17 cellular contexts compared by ENCODE assay signal in genomic region chr19:16595097-16595496, GRCh38. TPM values are rescaled to one million over a fixed set of nuclear protein-coding genes. Genes with fewer than 3 reads are reported as not detected.
DNase-seq lines count a peak whose midpoint lies in the region; ATAC-seq and TF ChIP-seq lines count a peak whose summit lies in the region.
"Had no signal": no experiment of that assay in that cellular context is flagged by ENCODE, and none has a peak within 500 bp of the region (broad histone marks: within the 10 kb centered on the region; RNA-seq: fewer than 3 reads in every experiment).

No MANE protein-coding gene starts in this region.

- H3K9me3 Mint-ChIP-seq in CD4-positive, alpha-beta memory T cell, result no peaks in the 10 kb centered on the region
- H3K9me3 Mint-ChIP-seq in GM23338 (no peaks in the 10 kb centered on the region; the same call in 2 of the 3 replicates), activated B cell treated with CpG ODN at 0.5 μM for 24 hours (no peaks in the 10 kb centered on the region)
- H3K9me3 Mint-ChIP-seq: nephron progenitor cell had no signal

- peaks cover 69% of the 10 kb centered on the region for H3K4me1 ChIP-seq in CD4-positive, alpha-beta memory T cell (ENCODE audit: insufficient read depth, low read length)
- peaks cover 7% of the 10 kb centered on the region; the same call in 1 of the 2 replicates for H3K4me1 ChIP-seq in GM23338 (ENCODE audit: insufficient read depth)
- peaks cover 19% of the 10 kb centered on the region for H3K4me1 ChIP-seq in mucosa of descending colon (ENCODE audit: low read depth)

- H3K27me3 ChIP-seq in CD4-positive, alpha-beta memory T cell (ENCODE audit: insufficient read depth, low read length), result no peaks in the 10 kb centered on the region
- H3K27me3 ChIP-seq in GM23338 (ENCODE audit: insufficient read depth), result no peaks in the 10 kb centered on the region
- H3K27me3 ChIP-seq: sigmoid colon had no signal

- POLR2A ChIA-PET in CD4-positive, alpha-beta memory T cell (lab: Charles Lee; ENCODE audit: partially characterized antibody), result no interaction called here
- POLR2A ChIA-PET in activated B cell treated with CpG ODN at 0.5 μM for 24 hours (lab: Charles Lee), result interaction anchor here (0.6 to 5.4 kb wide), 4 partner anchors 8 to 23 kb away, joined by 3 to 59 read pairs (median 8); no protein-coding TSS in a partner anchor

- peak overlapping the region; percentile 31 to 85 (median 80) for H3K4me3 Mint-ChIP-seq in CD4-positive, alpha-beta memory T cell
- H3K4me3 Mint-ChIP-seq in GM23338 (no peak overlapping the region), activated B cell treated with CpG ODN at 0.5 μM for 24 hours (peak overlapping the region; percentile 73)
- H3K4me3 Mint-ChIP-seq: nephron progenitor cell had no signal

- no peaks in the 10 kb centered on the region for H3K9me2 ChIP-seq in GM23338 (ENCODE audit: insufficient read depth)

- H3K27ac Mint-ChIP-seq in CD4-positive, alpha-beta memory T cell, result peak overlapping the region; percentile 88 to 98 (median 96)
- H3K27ac Mint-ChIP-seq in GM23338 (peak overlapping the region; percentile 26; the same call in 1 of the 2 replicates), activated B cell treated with CpG ODN at 0.5 μM for 24 hours (peak overlapping the region; percentile 89)

- peaks cover 0 to 2% of the 10 kb centered on the region in 2 donors for H3K36me3 Mint-ChIP-seq in CD4-positive, alpha-beta memory T cell
- no peaks in the 10 kb centered on the region; the same call in 2 of the 3 replicates for H3K36me3 Mint-ChIP-seq in GM23338 (ENCODE audit: low read depth)
- peaks cover 7% of the 10 kb centered on the region for H3K36me3 Mint-ChIP-seq in activated B cell treated with CpG ODN at 0.5 μM for 24 hours (ENCODE audit: low read depth)

- peaks cover 64% of the 10 kb centered on the region for H4K20me1 ChIP-seq in GM23338 (replicated peaks; ENCODE audit: insufficient read depth)

- no peak overlapping the region for H3K4me2 ChIP-seq in GM23338

- no peaks in the 10 kb centered on the region for H3K36me3 ChIP-seq in CD4-positive, alpha-beta memory T cell (ENCODE audit: insufficient read depth, low read length)
- no peaks in the 10 kb centered on the region for H3K36me3 ChIP-seq in GM23338 (ENCODE audit: insufficient read depth)
- no peaks in the 10 kb centered on the region for H3K36me3 ChIP-seq in mucosa of descending colon (ENCODE audit: low read depth)
- H3K36me3 ChIP-seq: left ventricle myocardium inferior, sigmoid colon had no signal

- peak overlapping the region in 1 of 2 donors; percentile 17 for H3K4me3 ChIP-seq in CD4-positive, alpha-beta memory T cell (ENCODE audit: low read length in 2 of 2)
- no peak overlapping the region for H3K4me3 ChIP-seq in GM23338
- H3K4me3 ChIP-seq in mucosa of descending colon, result no peak overlapping the region
- H3K4me3 ChIP-seq: coronary artery, left ventricle myocardium inferior, sigmoid colon had no signal

- TF ChIP-seq CTCF in GM23338 (conservative IDR thresholded peaks at IDR 0.05; ENCODE audit: low read depth in 2 of 2), result no peak
- no peak for TF ChIP-seq CTCF in activated B cell treated with CpG ODN at 0.5 μM for 24 hours (IDR thresholded peaks at IDR 0.05)
- no peak for TF ChIP-seq CTCF in mucosa of descending colon (IDR thresholded peaks at IDR 0.05)
- no peak for TF ChIP-seq CTCF in GM10266 (IDR thresholded peaks at IDR 0.05; ENCODE audit: control insufficient read depth, insufficient read depth, low read depth, missing control alignments)

- peak in 1 of 5 donors; percentile 55 for DNase-seq in CD4-positive, alpha-beta memory T cell
- no peak for DNase-seq in GM23338 (ENCODE audit: low spot score)
- no peak for DNase-seq in activated B cell treated with CpG ODN at 0.5 μM for 24 hours
- no peak for DNase-seq in mucosa of descending colon
- DNase-seq in islet precursor cell, result no peak
- DNase-seq in GM10266 (ENCODE audit: extremely low spot score), result no peak
- DNase-seq: activated CD4-positive, alpha-beta T cell treated with anti-CD3 and anti-CD28 coated beads, Interleukin-2, amount 50 U/mL, for 4 hours; amygdala; left ventricle myocardium inferior; NCI-H446; nephron progenitor cell; PC-3; sigmoid colon had no signal

- H3K79me2 ChIP-seq in GM23338 (replicated peaks; ENCODE audit: insufficient read depth), result peaks cover 96% of the 10 kb centered on the region

- no peaks in the 10 kb centered on the region for H3K9me3 ChIP-seq in CD4-positive, alpha-beta memory T cell (ENCODE audit: control insufficient read depth in 1 of 2, low read length in 2 of 2)
- no peaks in the 10 kb centered on the region for H3K9me3 ChIP-seq in mucosa of descending colon
- H3K9me3 ChIP-seq: left ventricle myocardium inferior, sigmoid colon had no signal

- no peak overlapping the region for H2AFZ ChIP-seq in GM23338

- peak overlapping the region; percentile 31 for H3K27ac ChIP-seq in CD4-positive, alpha-beta memory T cell (ENCODE audit: low read depth, low read length)
- no peak overlapping the region for H3K27ac ChIP-seq in GM23338 (ENCODE audit: low read depth)
- H3K27ac ChIP-seq: coronary artery, HL-60, left ventricle myocardium inferior, sigmoid colon had no signal

- ATAC-seq in GM23338 (no peak), activated B cell treated with CpG ODN at 0.5 μM for 24 hours (ENCODE audit: low read depth) (no peak), mucosa of descending colon (peak; percentile 5), GM21447 (IDR thresholded peaks at IDR 0.05; ENCODE audit: unreplicated experiment) (no peak), HG03025 (IDR thresholded peaks at IDR 0.05; ENCODE audit: low FRiP score, unreplicated experiment) (no peak)
- ATAC-seq: PC-3 had no signal

- H3K4me1 Mint-ChIP-seq in CD4-positive, alpha-beta memory T cell, result peaks cover 51 to 83% (median 66%) of the 10 kb centered on the region in 4 donors
- H3K4me1 Mint-ChIP-seq in GM23338, result peaks cover 22% of the 10 kb centered on the region
- peaks cover 82% of the 10 kb centered on the region for H3K4me1 Mint-ChIP-seq in activated B cell treated with CpG ODN at 0.5 μM for 24 hours

- intact Hi-C loops in CD4-positive, alpha-beta memory T cell (cut with micrococcal nuclease), result loop anchor here (2.0 kb wide), 1 partner anchor 34 kb away; the partner anchor contains the start of gene MED26
- intact Hi-C loops in activated B cell treated with CpG ODN at 0.5 μM for 24 hours (cut with micrococcal nuclease), result no loop called here
- intact Hi-C loops in mucosa of descending colon (cut with DNase I, micrococcal nuclease), result no loop called here

- CTCF ChIA-PET in CD4-positive, alpha-beta memory T cell (lab: Charles Lee; ENCODE audit: partially characterized antibody), result no interaction called here
- CTCF ChIA-PET in activated B cell treated with CpG ODN at 0.5 μM for 24 hours (lab: Charles Lee), result no interaction called here

- no peaks in the 10 kb centered on the region for H3F3A ChIP-seq in GM23338 (replicated peaks; ENCODE audit: low read depth)

- no peaks in the 10 kb centered on the region for H3K27me3 Mint-ChIP-seq in CD4-positive, alpha-beta memory T cell
- H3K27me3 Mint-ChIP-seq in GM23338 (ENCODE audit: insufficient read depth, low read depth, poor library complexity) (peaks cover 7% of the 10 kb centered on the region), activated B cell treated with CpG ODN at 0.5 μM for 24 hours (no peaks in the 10 kb centered on the region)

TF ChIP-seq in GM23338, 12 proteins besides CTCF, POLR2A, EP300 and RAD21 (continues in another document):
- TF ChIP-seq POLR2AphosphoS5 (IDR thresholded peaks at IDR 0.05; ENCODE audit: low read depth), result no peak

RNA-seq across cellular contexts. Expression of gene SLC35E1, which starts 22.9 kb away (rescaled TPM):
- 10 to 100 TPM; 38.8 TPM for total RNA-seq in CD4-positive, alpha-beta memory T cell
- 10 to 100 TPM; 15.3 to 31.8 TPM for polyA plus RNA-seq in CD4-positive, alpha-beta memory T cell
- 24.1 and 30.3 TPM in 2 replicates for total RNA-seq in GM23338 (2014; rRNA removed; shearing (Covaris generic))
- 16.2 and 17.0 TPM in 2 replicates for polyA plus RNA-seq in GM23338 (2016; fragmentation: Nextera tagmentation; extraction: Ambion mirVana)
- 41.6 and 51.7 TPM in 2 replicates for total RNA-seq in activated B cell treated with CpG ODN at 0.5 μM for 24 hours
- 10 to 100 TPM; 34.6 to 45.8 (median 44.0) TPM for total RNA-seq in mucosa of descending colon

RNA-seq across cellular contexts. Expression of gene MED26, which starts 32.9 kb away (rescaled TPM):
- total RNA-seq in CD4-positive, alpha-beta memory T cell, result 10 to 100 TPM; 17.8 to 18.6 TPM
- polyA plus RNA-seq in CD4-positive, alpha-beta memory T cell, result 1 to 10 TPM; 3.3 to 4.6 TPM
- total RNA-seq in GM23338 (2014; rRNA removed; shearing (Covaris generic)), result 13.1 and 15.4 TPM in 2 replicates
- 7.4 and 8.6 TPM in 2 replicates for polyA plus RNA-seq in GM23338 (2016; fragmentation: Nextera tagmentation; extraction: Ambion mirVana)
- total RNA-seq in activated B cell treated with CpG ODN at 0.5 μM for 24 hours, result 32.0 and 36.1 TPM in 2 replicates
- 10 to 100 TPM; 10.8 to 12.0 (median 11.2) TPM for total RNA-seq in mucosa of descending colon

RNA-seq across cellular contexts. Expression of gene CHERP, which starts 52.9 kb away (rescaled TPM):
- 10 to 100 TPM; 72.9 to 73.5 TPM for total RNA-seq in CD4-positive, alpha-beta memory T cell
- polyA plus RNA-seq in CD4-positive, alpha-beta memory T cell, result 10 to 100 TPM in 1 of 2 donors, 1 to 10 TPM in 1; 5.3 to 24.6 TPM
- total RNA-seq in GM23338 (2014; rRNA removed; shearing (Covaris generic)), result 31.0 and 31.6 TPM in 2 replicates
- 37.5 and 41.2 TPM in 2 replicates for polyA plus RNA-seq in GM23338 (2016; fragmentation: Nextera tagmentation; extraction: Ambion mirVana)
- total RNA-seq in activated B cell treated with CpG ODN at 0.5 μM for 24 hours (70.9 and 89.3 TPM in 2 replicates), mucosa of descending colon (10 to 100 TPM; 36.3 to 43.0 (median 38.8) TPM)

Comparison
In these comparisons a context has a peak if more than half of its experiments do, and no peak if none do; other contexts are left out.
1. H3K27ac Mint-ChIP-seq: peak in every context shown above with its lines; median percentile 96 in CD4-positive, alpha-beta memory T cell; 89 in activated B cell treated with CpG ODN at 0.5 μM for 24 hours; 26 in GM23338.